22 cellular contexts compared by ENCODE assay signal in the genomic region with DNA sequence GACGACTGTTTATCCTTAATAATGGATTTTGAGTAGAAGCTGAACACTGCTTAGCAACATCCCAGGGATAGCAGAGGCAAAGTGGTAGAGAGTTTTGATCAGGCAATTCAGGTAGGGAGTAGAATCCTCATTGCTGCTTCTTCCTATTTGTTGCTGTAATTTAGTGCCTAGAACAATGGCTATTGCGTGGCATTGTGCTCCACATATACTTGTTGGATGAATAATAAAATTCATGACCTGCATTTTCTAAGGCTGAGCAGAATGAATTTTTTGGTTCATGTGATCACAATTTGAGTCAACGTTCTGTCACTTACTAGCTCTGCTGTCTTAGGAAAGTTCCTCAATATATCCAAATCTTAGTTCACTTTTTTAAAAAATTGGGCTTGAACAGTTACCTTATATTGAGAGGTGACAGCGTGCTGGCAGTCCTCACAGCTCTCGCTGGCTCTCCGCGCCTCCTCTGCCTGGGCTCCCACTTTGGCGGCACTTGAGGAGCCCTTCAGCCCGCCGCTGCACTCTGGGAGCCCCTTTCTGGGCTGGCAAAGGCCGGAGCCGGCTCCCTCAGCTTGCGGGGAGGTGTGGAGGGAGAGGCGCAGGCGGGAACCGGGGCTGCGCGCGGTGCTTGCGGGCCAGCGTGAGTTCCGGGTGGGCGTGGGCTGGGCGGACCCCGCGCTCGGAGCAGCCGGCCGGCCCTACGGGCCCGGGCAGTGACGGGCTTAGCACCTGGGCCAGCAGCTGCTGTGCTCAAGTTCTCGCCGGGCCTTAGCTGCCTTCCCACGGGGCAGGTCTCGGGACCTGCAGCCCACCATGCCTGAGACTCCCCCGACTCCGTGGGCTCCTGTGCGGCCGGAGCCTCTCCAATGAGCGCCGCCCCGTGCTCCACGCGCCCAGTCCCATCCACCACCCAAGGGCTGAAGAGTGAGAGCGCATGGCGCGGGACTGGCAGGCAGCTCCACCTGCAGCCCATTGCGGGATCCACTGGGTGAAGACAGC.
DNase-seq lines count a peak whose midpoint lies in the region; ATAC-seq, FAIRE-seq and TF ChIP-seq lines count a peak whose summit lies in the region.
"Had no signal": no experiment of that assay in that cellular context is flagged by ENCODE, and none has a peak within 500 bp of the region (broad histone marks: within the 10 kb centered on the region; RNA-seq: fewer than 3 reads in every experiment).

No MANE protein-coding gene starts in this region.

- no peak for TF ChIP-seq POLR2A in erythroblast (IDR thresholded peaks at IDR 0.05; ENCODE audit: low read length)

- WGBS in trophoblast cell (ENCODE audit: extremely low coverage, insufficient coverage, insufficient read length): no CpG with 5 or more reads among the region's 49 CpGs

- H3K27me3 Mint-ChIP-seq in activated T-cell treated with anti-CD3 and anti-CD28 coated beads, Interleukin-2, amount 50 U/mL, for 24 hours: no peaks in the 10 kb centered on the region
- no peaks in the 10 kb centered on the region for H3K27me3 Mint-ChIP-seq in activated T-cell treated with anti-CD3 and anti-CD28 coated beads, Interleukin-2, amount 50 U/mL, for 72 hours (ENCODE audit: low read depth)
- no peaks in the 10 kb centered on the region for H3K27me3 Mint-ChIP-seq in chondrocyte (ENCODE audit: low read depth)

- peaks cover 67% of the 10 kb centered on the region for H3K4me1 Mint-ChIP-seq in activated T-cell treated with anti-CD3 and anti-CD28 coated beads, Interleukin-2, amount 50 U/mL, for 24 hours (ENCODE audit: low read depth)
- peaks cover 56% of the 10 kb centered on the region for H3K4me1 Mint-ChIP-seq in activated T-cell treated with anti-CD3 and anti-CD28 coated beads, Interleukin-2, amount 50 U/mL, for 72 hours (ENCODE audit: low read depth)
- H3K4me1 Mint-ChIP-seq in chondrocyte (ENCODE audit: low read depth): peaks cover 37% of the 10 kb centered on the region

- peaks cover 24% of the 10 kb centered on the region for H3K4me1 ChIP-seq in OCI-LY3 (ENCODE audit: low read length)
- peaks cover 0 to 3% of the 10 kb centered on the region in 2 donors for H3K4me1 ChIP-seq in kidney (ENCODE audit: control insufficient read depth in 1 of 2, insufficient read depth in 1 of 2, low read depth in 1 of 2, low read length in 2 of 2)
- H3K4me1 ChIP-seq in trophoblast cell (ENCODE audit: control insufficient read depth in 1 of 2, insufficient read depth in 2 of 2, low read length in 2 of 2): peaks cover 8 to 14% of the 10 kb centered on the region in 2 experiments
- H3K4me1 ChIP-seq: Peyer's patch had no signal

- H4K91ac ChIP-seq in trophoblast cell (ENCODE audit: low read depth, low read length): peak overlapping the region; percentile 97

- H3K27ac ChIP-seq in OCI-LY3 (ENCODE audit: low read length) (no peak overlapping the region), kidney (ENCODE audit: low read depth in 2 of 2, low read length in 2 of 2) (no peak overlapping the region), trophoblast cell (ENCODE audit: low read depth, low read length) (peak overlapping the region; percentile 97)
- H3K27ac ChIP-seq: C4-2B, Peyer's patch had no signal

- no peak for ATAC-seq in activated T-cell treated with anti-CD3 and anti-CD28 coated beads, Interleukin-2, amount 50 U/mL, for 72 hours (replicated peaks in 1 of 2)
- no peak for ATAC-seq in GM21529 (IDR thresholded peaks at IDR 0.05; ENCODE audit: unreplicated experiment)

- H3K27ac Mint-ChIP-seq in activated T-cell treated with anti-CD3 and anti-CD28 coated beads, Interleukin-2, amount 50 U/mL, for 24 hours: peak overlapping the region; percentile 55
- no peak overlapping the region for H3K27ac Mint-ChIP-seq in activated T-cell treated with anti-CD3 and anti-CD28 coated beads, Interleukin-2, amount 50 U/mL, for 72 hours
- H3K27ac Mint-ChIP-seq in chondrocyte (ENCODE audit: unreplicated experiment): no peak overlapping the region

- no peaks in the 10 kb centered on the region for H3K27me3 ChIP-seq in OCI-LY3 (ENCODE audit: low read depth, low read length)
- H3K27me3 ChIP-seq in trophoblast cell (ENCODE audit: insufficient read depth, low read length): no peaks in the 10 kb centered on the region
- H3K27me3 ChIP-seq: MG63, Peyer's patch had no signal

- H3K79me1 ChIP-seq in trophoblast cell (ENCODE audit: low read length): peaks cover 49% of the 10 kb centered on the region

- intact Hi-C loops in kidney (cut with DNase I): no loop called here

- no peaks in the 10 kb centered on the region for H4K20me1 ChIP-seq in OCI-LY3 (ENCODE audit: insufficient read depth, low read length)

- TF ChIP-seq CTCF in OCI-LY3 (IDR thresholded peaks at IDR 0.05; ENCODE audit: low read depth, low read length) (no peak), kidney (IDR thresholded peaks at IDR 0.05; ENCODE audit: borderline replicate concordance, extremely low read depth, insufficient read depth) (no peak), chondrocyte (IDR thresholded peaks at IDR 0.05) (no peak)

- no peak for FAIRE-seq in kidney (lab: Jason Lieb, UNC)
- FAIRE-seq: A204.1, D721Med, GM19239, H54 had no signal

- no peak overlapping the region for H4K12ac ChIP-seq in trophoblast cell (ENCODE audit: low read depth, low read length)

- no peaks in the 10 kb centered on the region for H3K79me2 ChIP-seq in OCI-LY3 (ENCODE audit: low read length)
- H3K79me2 ChIP-seq in trophoblast cell (ENCODE audit: control insufficient read depth, insufficient read depth, low read length, poor library complexity): peaks cover 3% of the 10 kb centered on the region

- H3K4me3 ChIP-seq in OCI-LY3 (ENCODE audit: low read length) (no peak overlapping the region), kidney (ENCODE audit: low read length in 2 of 2) (no peak overlapping the region), trophoblast cell (ENCODE audit: low read depth, low read length) (no peak overlapping the region)
- H3K4me3 ChIP-seq: MG63, Peyer's patch had no signal

- no peaks in the 10 kb centered on the region for H3K9me3 ChIP-seq in OCI-LY3 (ENCODE audit: insufficient read depth, low read length)
- no peaks in the 10 kb centered on the region for H3K9me3 ChIP-seq in kidney (ENCODE audit: control insufficient read depth in 1 of 2, low read length in 2 of 2)
- no peaks in the 10 kb centered on the region for H3K9me3 ChIP-seq in trophoblast cell (ENCODE audit: insufficient read depth, low read depth, low read length)
- H3K9me3 ChIP-seq: MG63, Peyer's patch had no signal

- H4K8ac ChIP-seq in trophoblast cell (ENCODE audit: low read depth, low read length): peak overlapping the region; percentile 40

- DNase-seq in activated T-cell treated with anti-CD3 and anti-CD28 coated beads, Interleukin-2, amount 50 U/mL, for 24 hours: no peak
- no peak for DNase-seq in activated T-cell treated with anti-CD3 and anti-CD28 coated beads, Interleukin-2, amount 50 U/mL, for 72 hours
- DNase-seq in kidney (peak; percentile 75), trophoblast cell (no peak), chondrocyte (ENCODE audit: low spot score) (no peak), erythroblast (lab: John Stamatoyannopoulos, UW) (no peak)
- DNase-seq: DMS53, GDM1, Kasumi-1, MG63, NCI-H1694 treated with DMSO at 0.1 percent for 48 hours, NCI-H2081 treated with DMSO at 0.1 percent for 48 hours, NCI-H2171 treated with DMSO at 0.1 percent for 48 hours, NCI-H524 treated with DMSO at 0.1 percent for 48 hours, Peyer's patch had no signal

- H2BK5ac ChIP-seq in trophoblast cell (ENCODE audit: low read depth, low read length, poor library complexity): peak overlapping the region; percentile 91

- peak overlapping the region; percentile 77 for H2BK12ac ChIP-seq in trophoblast cell (ENCODE audit: low read length)

- H3K4me2 ChIP-seq in OCI-LY3 (ENCODE audit: low read length): 0 out of 2 replicates have a peak overlapping the region, but pooled peaks have one; percentile 16
- no peak overlapping the region for H3K4me2 ChIP-seq in trophoblast cell (ENCODE audit: low read length)

- H3K36me3 ChIP-seq in OCI-LY3 (replicated peaks; ENCODE audit: low read depth, low read length): no peaks in the 10 kb centered on the region
- no peaks in the 10 kb centered on the region for H3K36me3 ChIP-seq in kidney (ENCODE audit: control insufficient read depth in 1 of 2, insufficient read depth in 2 of 2, low read length in 2 of 2)
- no peaks in the 10 kb centered on the region for H3K36me3 ChIP-seq in trophoblast cell (ENCODE audit: control insufficient read depth in 1 of 2, insufficient read depth in 2 of 2, low read length in 2 of 2)
- H3K36me3 ChIP-seq: MG63, Peyer's patch had no signal

- H2AFZ ChIP-seq in OCI-LY3 (ENCODE audit: low read depth, low read length) (no peak overlapping the region), trophoblast cell (ENCODE audit: insufficient read depth, low read length, poor library complexity) (peak overlapping the region; percentile 12)

- peak overlapping the region; percentile 91 for H2BK120ac ChIP-seq in trophoblast cell (ENCODE audit: insufficient read depth, low read length, poor library complexity)

- no peaks in the 10 kb centered on the region for H3K36me3 Mint-ChIP-seq in activated T-cell treated with anti-CD3 and anti-CD28 coated beads, Interleukin-2, amount 50 U/mL, for 24 hours (ENCODE audit: low read depth)
- H3K36me3 Mint-ChIP-seq in activated T-cell treated with anti-CD3 and anti-CD28 coated beads, Interleukin-2, amount 50 U/mL, for 72 hours (ENCODE audit: insufficient read depth in 2 of 2): peaks cover 0 to 3% of the 10 kb centered on the region in 2 donors
- no peaks in the 10 kb centered on the region for H3K36me3 Mint-ChIP-seq in chondrocyte (ENCODE audit: low read depth)

- H3K4me3 Mint-ChIP-seq in activated T-cell treated with anti-CD3 and anti-CD28 coated beads, Interleukin-2, amount 50 U/mL, for 24 hours: no peak overlapping the region
- H3K4me3 Mint-ChIP-seq in activated T-cell treated with anti-CD3 and anti-CD28 coated beads, Interleukin-2, amount 50 U/mL, for 72 hours: no peak overlapping the region
- no peak overlapping the region for H3K4me3 Mint-ChIP-seq in chondrocyte (ENCODE audit: unreplicated experiment)

- peak overlapping the region; percentile 86 for H3K14ac ChIP-seq in trophoblast cell (ENCODE audit: low read length)

- peak overlapping the region; percentile 75 for H2AK5ac ChIP-seq in trophoblast cell (ENCODE audit: low read length)

- peak overlapping the region; percentile 69 for H3K4ac ChIP-seq in trophoblast cell (ENCODE audit: low read depth, low read length)

- H3K9ac ChIP-seq in OCI-LY3 (ENCODE audit: low read length): no peak overlapping the region
- no peak overlapping the region for H3K9ac ChIP-seq in kidney (ENCODE audit: low read length in 2 of 2)
- no peak overlapping the region for H3K9ac ChIP-seq in trophoblast cell (ENCODE audit: low read length)

- H3K9me3 Mint-ChIP-seq in activated T-cell treated with anti-CD3 and anti-CD28 coated beads, Interleukin-2, amount 50 U/mL, for 24 hours: peaks cover 9% of the 10 kb centered on the region
- no peaks in the 10 kb centered on the region for H3K9me3 Mint-ChIP-seq in activated T-cell treated with anti-CD3 and anti-CD28 coated beads, Interleukin-2, amount 50 U/mL, for 72 hours
- H3K9me3 Mint-ChIP-seq in chondrocyte (ENCODE audit: low read depth): peaks cover 2% of the 10 kb centered on the region

- H3K23ac ChIP-seq in trophoblast cell (ENCODE audit: low read length): no peak overlapping the region

- H3K18ac ChIP-seq in trophoblast cell (ENCODE audit: low read length): peak overlapping the region; percentile 76
